Comparison of ENCODE assay signal across 30 cellular contexts in genomic region chr13:18993884-18994660, GRCh38.
"Had no signal": no experiment of that assay in that cellular context is flagged by ENCODE, and none has a peak within 500 bp of the region (broad histone marks: within the 10 kb centered on the region; RNA-seq: fewer than 3 reads in every experiment).

No MANE protein-coding gene starts in this region.

- FAIRE-seq: islet of Langerhans had no signal

- H3K4me2 ChIP-seq: smooth muscle cell had no signal

- H3K36me3 ChIP-seq: ascending aorta, brain microvascular endothelial cell, esophagus squamous epithelium, left ventricle myocardium inferior, neutrophil, sigmoid colon, tibial nerve had no signal

- H3K4me1 ChIP-seq: ascending aorta had no signal

- H3K27ac ChIP-seq: ascending aorta, brain microvascular endothelial cell, esophagus squamous epithelium, left ventricle myocardium inferior, neutrophil, tibial nerve had no signal

- H3K4me3 ChIP-seq: ascending aorta, esophagus squamous epithelium, left ventricle myocardium inferior, sigmoid colon, smooth muscle cell, tibial nerve had no signal

- H3K27me3 ChIP-seq: ascending aorta, brain microvascular endothelial cell, esophagus squamous epithelium, neutrophil, sigmoid colon, tibial nerve had no signal

- H3K9me3 ChIP-seq: neutrophil had no signal

- DNase-seq: activated CD4-positive, alpha-beta memory T cell treated with anti-CD3 and anti-CD28 coated beads, Interleukin-2, amount 10 ng/mL, durations not matched to agents 7 days and 5 days; activated CD4-positive, alpha-beta T cell treated with anti-CD3 and anti-CD28 coated beads for 1 hour; activated CD4-positive, alpha-beta T cell treated with anti-CD3 and anti-CD28 coated beads, Interleukin-2, amount 10 ng/mL, durations not matched to agents 7 days and 5 days; activated CD8-positive, alpha-beta memory T cell treated with anti-CD3 and anti-CD28 coated beads, Interleukin-2, amount 50 U/mL, for 48 hours; activated gamma-delta T cell; activated naive CD4-positive, alpha-beta T cell treated with anti-CD3 and anti-CD28 coated beads, Interleukin-2, amount 10 ng/mL, durations not matched to agents 7 days and 5 days; activated naive CD8-positive, alpha-beta T cell treated with anti-CD3 and anti-CD28 coated beads, Interleukin-2, amount 10 ng/mL, durations not matched to agents 7 days and 5 days; activated T-cell treated with anti-CD3 and anti-CD28 coated beads, Interleukin-2, amount 50 U/mL, for 24 hours; brain microvascular endothelial cell; caudate nucleus; cortex of kidney; endodermal cell; esophagus squamous epithelium; foreskin melanocyte; left ventricle myocardium inferior; naive B cell; nephron progenitor cell; retina; sigmoid colon; stimulated activated CD4-positive, alpha-beta T cell treated with anti-CD3 and anti-CD28 coated beads, Interleukin-1b, Interleukin-23, amount 100 ng/mL, for 48 hours; stimulated activated CD4-positive, alpha-beta T cell treated with anti-CD3 and anti-CD28 coated beads, Interleukin-4, amount 100 ng/mL, for 4 hours; stimulated activated CD8-positive, alpha-beta memory T cell treated with anti-CD3 and anti-CD28 coated beads, Interleukin-4, amount 100 ng/mL, for 48 hours; T-helper 2 cell had no signal

- ATAC-seq: stimulated activated memory B cell treated with anti-CD40 and anti-IgM and Interleukin-4, amounts not matched to agents 10 μg/mL and 1 μg/mL and 100 μg/mL, for 72 hours; WTC11 had no signal
